ENCODE assay signal across 23 cellular contexts in genomic region chr4:26051278-26051677, GRCh38.
DNase-seq lines count a peak whose midpoint lies in the region; ATAC-seq, FAIRE-seq and TF ChIP-seq lines count a peak whose summit lies in the region.
"Had no signal": no experiment of that assay in that cellular context is flagged by ENCODE, and none has a peak within 500 bp of the region (broad histone marks: within the 10 kb centered on the region; RNA-seq: fewer than 3 reads in every experiment).

No MANE protein-coding gene starts in this region.

- ATAC-seq in GM12878, result no peak
- ATAC-seq in psoas muscle, result no peak
- no peak for ATAC-seq in activated naive CD8-positive, alpha-beta T cell treated with anti-CD3 and anti-CD28 coated beads, Interleukin-2, amount 50 U/mL, for 24 hours

- peak; percentile 7 for DNase-seq in DMS 273 (lab: John Stamatoyannopoulos, UW; ENCODE audit: unreplicated experiment)
- DNase-seq in DMS 273 treated with DMSO at 0.1 percent for 48 hours (lab: John Stamatoyannopoulos, UW), result no peak
- no peak for DNase-seq in GM12878 (ENCODE audit: low read depth, low spot score)
- DNase-seq in H4 (ENCODE audit: low spot score), result no peak
- DNase-seq in psoas muscle, result no peak
- DNase-seq in testis, result no peak
- no peak for DNase-seq in activated naive CD8-positive, alpha-beta T cell treated with anti-CD3 and anti-CD28 coated beads, Interleukin-2, amount 50 U/mL, for 24 hours
- DNase-seq: CD4-positive, CD25-positive, alpha-beta regulatory T cell; COR-L47; DMS153; GF-D8; NCI-H1417; NCI-H187; NCI-H2227 treated with DMSO at 0.1 percent for 48 hours; NCI-H510A treated with DMSO at 0.1 percent for 48 hours; NCI-H82; PC-9; SJCRH30 had no signal

- no peak overlapping the region for H3K9ac ChIP-seq in GM12878 (ENCODE audit: control insufficient read depth, insufficient read depth, low read length)
- no peak overlapping the region for H3K9ac ChIP-seq in rectal smooth muscle tissue (ENCODE audit: low read length)

- peaks cover 17% of the 10 kb centered on the region for H3K27me3 Mint-ChIP-seq in activated naive CD8-positive, alpha-beta T cell treated with anti-CD3 and anti-CD28 coated beads, Interleukin-2, amount 50 U/mL, for 24 hours
- H3K27me3 Mint-ChIP-seq: CD4-positive, CD25-positive, alpha-beta regulatory T cell had no signal

- TF ChIP-seq CTCF in GM12878 (IDR thresholded peaks at IDR 0.05 in 2 of 3, conservative IDR thresholded peaks at IDR 0.05 in 1 of 3; ENCODE audit: control insufficient read depth in 2 of 3, extremely low read depth in 1 of 3, insufficient read depth in 1 of 3, low read depth in 3 of 3, low read length in 3 of 3) (no peak), psoas muscle (IDR thresholded peaks at IDR 0.05) (no peak), testis (IDR thresholded peaks at IDR 0.05) (no peak)

- H3K4me1 ChIP-seq in GM12878 (ENCODE audit: control insufficient read depth, insufficient read depth, low read length) (peaks cover 13% of the 10 kb centered on the region; the same call in 1 of the 2 replicates), rectal smooth muscle tissue (ENCODE audit: control insufficient read depth, insufficient read depth, low read length) (peaks cover 22% of the 10 kb centered on the region), psoas muscle (no peaks in the 10 kb centered on the region), testis (no peaks in the 10 kb centered on the region)

- no peaks in the 10 kb centered on the region for H3K36me3 Mint-ChIP-seq in activated naive CD8-positive, alpha-beta T cell treated with anti-CD3 and anti-CD28 coated beads, Interleukin-2, amount 50 U/mL, for 24 hours (ENCODE audit: low read depth)
- H3K36me3 Mint-ChIP-seq: CD4-positive, CD25-positive, alpha-beta regulatory T cell had no signal

- SMC1A ChIA-PET in GM12878 (lab: Charles Lee; ENCODE audit: uncharacterized antibody, unreplicated experiment), result interaction anchor here (0.9 to 1.8 kb wide), 3 partner anchors 12 to 24 kb away, joined by 3 to 5 read pairs (median 4); no protein-coding TSS in a partner anchor

- peaks cover 0 to 2% of the 10 kb centered on the region in 2 experiments; a peak in 1 of 4 replicates for H3K27me3 ChIP-seq in GM12878 (replicated peaks in 1 of 2; ENCODE audit: control insufficient read depth in 2 of 2, insufficient read depth in 2 of 2, low read length in 1 of 2)
- no peaks in the 10 kb centered on the region for H3K27me3 ChIP-seq in rectal smooth muscle tissue (ENCODE audit: control insufficient read depth, insufficient read depth, low read length)
- no peaks in the 10 kb centered on the region for H3K27me3 ChIP-seq in psoas muscle (ENCODE audit: insufficient read depth in 3 of 3, low read length in 2 of 3)
- H3K27me3 ChIP-seq in testis, result no peaks in the 10 kb centered on the region
- H3K27me3 ChIP-seq: SJCRH30 had no signal

- H3K9me3 Mint-ChIP-seq in activated naive CD8-positive, alpha-beta T cell treated with anti-CD3 and anti-CD28 coated beads, Interleukin-2, amount 50 U/mL, for 24 hours, result no peaks in the 10 kb centered on the region
- H3K9me3 Mint-ChIP-seq: CD4-positive, CD25-positive, alpha-beta regulatory T cell had no signal

- intact Hi-C loops in GM12878 (cut with micrococcal nuclease; ENCODE audit: unreplicated experiment), result no loop called here
- intact Hi-C loops in psoas muscle (cut with DNase I), result no loop called here
- intact Hi-C loops in testis (cut with DNase I; ENCODE audit: low total_unique reads), result no loop called here

- TF ChIP-seq RAD21 in GM12878 (IDR thresholded peaks at IDR 0.05; ENCODE audit: insufficient read depth, low read depth, low read length), result no peak

- TF ChIP-seq POLR2A in GM12878 (IDR thresholded peaks at IDR 0.05; ENCODE audit: low read depth, low read length) (no peak), testis (IDR thresholded peaks at IDR 0.05) (no peak)

- POLR2A ChIA-PET in GM12878 (lab: Charles Lee), result interaction anchor here (0.7 kb wide), 1 partner anchor 26 kb away, joined by 4 read pairs; no protein-coding TSS in a partner anchor

- H3K36me3 ChIP-seq in GM12878 (ENCODE audit: control insufficient read depth in 2 of 2, insufficient read depth in 2 of 2, low read length in 1 of 2) (no peaks in the 10 kb centered on the region), rectal smooth muscle tissue (ENCODE audit: control insufficient read depth, insufficient read depth, low read length) (no peaks in the 10 kb centered on the region), psoas muscle (ENCODE audit: insufficient read depth in 1 of 2, low read depth in 1 of 2) (no peaks in the 10 kb centered on the region), testis (ENCODE audit: low read depth, missing control alignments) (no peaks in the 10 kb centered on the region)
- H3K36me3 ChIP-seq: SJCRH30 had no signal

- TF ChIP-seq EP300 in GM12878 (IDR thresholded peaks at IDR 0.05; ENCODE audit: borderline replicate concordance in 1 of 2, control insufficient read depth in 1 of 2, low read depth in 2 of 2, low read length in 2 of 2), result no peak

- BruUV-seq in GM12878 (replicated peaks; lab: Mats Ljungman, UMichigan), result no TSS peak

- no peaks in the 10 kb centered on the region for H4K20me1 ChIP-seq in GM12878 (ENCODE audit: control insufficient read depth, insufficient read depth)

- no peak for FAIRE-seq in GM12878 (lab: Jason Lieb, UNC)
- FAIRE-seq: GM12892, GM18507, H1 had no signal

- CTCF ChIA-PET in GM12878 (lab: Yijun Ruan, JAX), result interaction anchor here (0.7 to 1.8 kb wide), 3 partner anchors 10 to 64 kb away, joined by 3 to 5 read pairs (median 3); no protein-coding TSS in a partner anchor

- no peak overlapping the region for H3K4me2 ChIP-seq in GM12878 (ENCODE audit: control insufficient read depth, insufficient read depth)
- H3K4me2 ChIP-seq: PC-9 had no signal

- 44% methylated on average over 6 of the region's 7 CpGs for WGBS in GM12878 (ENCODE audit: insufficient coverage, insufficient replicate concordance, low lambda C conversion rate, missing lambda C conversion rate)
- WGBS in psoas muscle, 3 donors, result 31 to 63% (median 34%) methylated on average over 7 of the region's 7 CpGs
- 83 to 85% methylated on average over 5 to 7 of the region's 7 CpGs for WGBS in testis, 2 donors

- in situ Hi-C loops in GM12878 (cut with MboI), result loop anchor here (10.0 kb wide), 1 partner anchor 354 kb away; no protein-coding TSS in a partner anchor

- RAD21 ChIA-PET in GM12878 (lab: Charles Lee; ENCODE audit: unreplicated experiment), result no interaction called here

- H3K9me3 ChIP-seq in GM12878 (replicated peaks; ENCODE audit: control insufficient read depth, insufficient read depth, low read length), result no peaks in the 10 kb centered on the region; the same call in 2 of the 3 replicates
- no peaks in the 10 kb centered on the region for H3K9me3 ChIP-seq in psoas muscle
- H3K9me3 ChIP-seq in testis, result no peaks in the 10 kb centered on the region

- H3K4me3 Mint-ChIP-seq in activated naive CD8-positive, alpha-beta T cell treated with anti-CD3 and anti-CD28 coated beads, Interleukin-2, amount 50 U/mL, for 24 hours, result no peak overlapping the region
- H3K4me3 Mint-ChIP-seq: CD4-positive, CD25-positive, alpha-beta regulatory T cell had no signal

- no peak overlapping the region for H2AFZ ChIP-seq in GM12878 (ENCODE audit: control insufficient read depth, low read depth, low read length)
- H2AFZ ChIP-seq: PC-9 had no signal

- no peak overlapping the region for H3K4me3 ChIP-seq in GM12878
- no peak overlapping the region for H3K4me3 ChIP-seq in rectal smooth muscle tissue (ENCODE audit: low read length)
- H3K4me3 ChIP-seq in psoas muscle, result no peak overlapping the region
- H3K4me3 ChIP-seq in testis, result no peak overlapping the region
- H3K4me3 ChIP-seq: PC-9, SJCRH30 had no signal

- H3K4me1 Mint-ChIP-seq in activated naive CD8-positive, alpha-beta T cell treated with anti-CD3 and anti-CD28 coated beads, Interleukin-2, amount 50 U/mL, for 24 hours, result peaks cover 2% of the 10 kb centered on the region

- H3K27ac ChIP-seq in GM12878 (ENCODE audit: control insufficient read depth, insufficient read depth) (no peak overlapping the region), rectal smooth muscle tissue (ENCODE audit: low read depth, low read length) (peak overlapping the region; percentile 4), psoas muscle (no peak overlapping the region), testis (no peak overlapping the region)
- H3K27ac ChIP-seq: 22Rv1, PC-9, SJCRH30 had no signal

- no peak overlapping the region for H3K27ac Mint-ChIP-seq in activated naive CD8-positive, alpha-beta T cell treated with anti-CD3 and anti-CD28 coated beads, Interleukin-2, amount 50 U/mL, for 24 hours
- H3K27ac Mint-ChIP-seq: CD4-positive, CD25-positive, alpha-beta regulatory T cell had no signal

- no peaks in the 10 kb centered on the region for H3K79me2 ChIP-seq in GM12878 (ENCODE audit: control insufficient read depth, insufficient read depth, low read length)

TF ChIP-seq in GM12878, 131 proteins besides CTCF, POLR2A, EP300 and RAD21:
- TF ChIP-seq TAF1 (IDR thresholded peaks at IDR 0.05; ENCODE audit: borderline replicate concordance, low read depth, low read length) (no peak), CHD2 (IDR thresholded peaks at IDR 0.05; ENCODE audit: borderline replicate concordance, low read depth, low read length) (no peak), ZNF217 (IDR thresholded peaks at IDR 0.05) (no peak), BCL3 (IDR thresholded peaks at IDR 0.05; ENCODE audit: borderline replicate concordance, insufficient read depth, low read depth, low read length, poor library complexity, severe bottlenecking) (peak; percentile 44)
- TF ChIP-seq, protein P1, sequence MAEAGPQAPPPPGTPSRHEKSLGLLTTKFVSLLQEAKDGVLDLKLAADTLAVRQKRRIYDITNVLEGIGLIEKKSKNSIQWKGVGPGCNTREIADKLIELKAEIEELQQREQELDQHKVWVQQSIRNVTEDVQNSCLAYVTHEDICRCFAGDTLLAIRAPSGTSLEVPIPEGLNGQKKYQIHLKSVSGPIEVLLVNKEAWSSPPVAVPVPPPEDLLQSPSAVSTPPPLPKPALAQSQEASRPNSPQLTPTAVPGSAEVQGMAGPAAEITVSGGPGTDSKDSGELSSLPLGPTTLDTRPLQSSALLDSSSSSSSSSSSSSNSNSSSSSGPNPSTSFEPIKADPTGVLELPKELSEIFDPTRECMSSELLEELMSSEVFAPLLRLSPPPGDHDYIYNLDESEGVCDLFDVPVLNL (IDR thresholded peaks at IDR 0.05; ENCODE audit: low read depth, low read length), result no peak
